Comparison of ENCODE assay signal across 18 cellular contexts in the genomic region with DNA sequence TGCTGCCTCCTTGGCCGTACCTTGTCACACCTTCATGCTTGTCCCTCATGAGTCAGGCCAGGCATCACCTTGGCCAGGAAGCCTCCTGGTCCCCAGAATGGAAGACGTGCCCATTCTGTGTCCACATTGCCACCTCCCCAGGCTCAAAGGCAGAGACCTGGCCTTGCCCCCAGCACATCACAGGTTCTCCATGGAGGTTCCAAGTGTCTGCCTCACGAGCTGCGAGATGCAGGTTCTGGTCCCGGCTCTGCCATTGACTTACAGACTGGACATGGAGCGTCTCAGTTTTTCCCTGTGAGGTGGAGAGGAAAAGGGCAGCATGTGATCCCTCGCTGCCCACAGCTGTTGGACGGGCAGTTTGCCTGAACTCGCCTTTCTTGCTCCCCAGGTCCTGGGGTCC. TPM values are rescaled to one million over a fixed set of nuclear protein-coding genes. Genes with fewer than 3 reads are reported as not detected.
DNase-seq lines count a peak whose midpoint lies in the region; ATAC-seq, FAIRE-seq and TF ChIP-seq lines count a peak whose summit lies in the region.
"Had no signal": no experiment of that assay in that cellular context is flagged by ENCODE, and none has a peak within 500 bp of the region (broad histone marks: within the 10 kb centered on the region; RNA-seq: fewer than 3 reads in every experiment).

No MANE protein-coding gene starts in this region.

- intact Hi-C loops in GM12878 (cut with micrococcal nuclease; ENCODE audit: unreplicated experiment) (loop anchor here (1.0 to 5.0 kb wide), 4 partner anchors 46 to 538 kb away; no protein-coding TSS in a partner anchor), HepG2 (cut with micrococcal nuclease; ENCODE audit: unreplicated experiment) (loop anchor here (1.0 kb wide), 1 partner anchor 169 kb away; no protein-coding TSS in a partner anchor), ascending aorta (cut with DNase I) (loop anchor here (1.0 kb wide), 1 partner anchor 173 kb away; no protein-coding TSS in a partner anchor)

- in situ Hi-C loops in GM12878 (cut with MboI) (loop anchor here (5.0 to 25.0 kb wide), 4 partner anchors 52 to 528 kb away; no protein-coding TSS in a partner anchor), HepG2 (cut with HindIII; ENCODE audit: extremely low pct_ligation_motif_present, low pct_unique_long_range_greater_than_20kb) (loop anchor here (5.0 kb wide), 3 partner anchors 68 to 538 kb away; partner anchors contain the start of gene CEBPA)

- peaks cover 2% of the 10 kb centered on the region; the same call in 1 of the 2 replicates for H3K4me1 ChIP-seq in HEK293 (ENCODE audit: control insufficient read depth, insufficient read depth, low read length)
- H3K4me1 ChIP-seq in GM12878 (ENCODE audit: control insufficient read depth, insufficient read depth, low read length): peaks cover 11% of the 10 kb centered on the region
- H3K4me1 ChIP-seq in HepG2 (ENCODE audit: insufficient read depth, low read length): peaks cover 41% of the 10 kb centered on the region
- H3K4me1 ChIP-seq in ascending aorta: no peaks in the 10 kb centered on the region

- TF ChIP-seq POLR2A in GM12878 (IDR thresholded peaks at IDR 0.05; ENCODE audit: low read depth, low read length) (no peak), HepG2 (IDR thresholded peaks at IDR 0.05; ENCODE audit: insufficient read depth in 1 of 2, low read depth in 2 of 2, low read length in 2 of 2) (no peak)

- SMC1A ChIA-PET in GM12878 (lab: Charles Lee; ENCODE audit: uncharacterized antibody, unreplicated experiment): interaction anchor here (1.0 to 1.8 kb wide), 3 partner anchors 9 to 172 kb away, joined by 3 to 8 read pairs (median 4); partner anchors contain the start of gene SLC7A10

- RAD21 ChIA-PET in GM12878 (lab: Charles Lee; ENCODE audit: unreplicated experiment): interaction anchor here (1.0 to 2.0 kb wide), 4 partner anchors 9 to 172 kb away, joined by 3 to 8 read pairs (median 4); no protein-coding TSS in a partner anchor

- no peaks in the 10 kb centered on the region for H3K79me2 ChIP-seq in GM12878 (ENCODE audit: control insufficient read depth, insufficient read depth, low read length)
- H3K79me2 ChIP-seq in HepG2 (ENCODE audit: insufficient read depth, low read length): no peaks in the 10 kb centered on the region

- POLR2A ChIA-PET in HEK293 (lab: Yijun Ruan, JAX): interaction anchor here (0.7 to 1.4 kb wide), 3 partner anchors 68 to 139 kb away, joined by 3 read pairs; partner anchors contain the start of gene CEBPA
- POLR2A ChIA-PET in GM12878 (lab: Charles Lee): no interaction called here
- POLR2A ChIA-PET in HepG2 (lab: Yijun Ruan, JAX): interaction anchor here (0.9 to 1.3 kb wide), 5 partner anchors 14 to 172 kb away, joined by 4 to 6 read pairs (median 5); partner anchors contain the start of gene CEBPA

- H4K20me1 ChIP-seq in GM12878 (ENCODE audit: control insufficient read depth, insufficient read depth) (no peaks in the 10 kb centered on the region), HepG2 (ENCODE audit: insufficient read depth, low read length) (no peaks in the 10 kb centered on the region)
- H4K20me1 ChIP-seq: BLaER1 had no signal

- no peak overlapping the region for H3K9ac ChIP-seq in GM12878 (ENCODE audit: control insufficient read depth, insufficient read depth, low read length)
- no peak overlapping the region for H3K9ac ChIP-seq in HepG2 (ENCODE audit: insufficient read depth, low read depth, low read length)
- H3K9ac ChIP-seq: BLaER1 had no signal

- H3K4me3 ChIP-seq in GM12865 (ENCODE audit: low read depth, low read length) (no peak overlapping the region), HEK293 (ENCODE audit: low read depth, low read length) (no peak overlapping the region), GM12878 (no peak overlapping the region), HepG2 (replicated peaks in 1 of 3; ENCODE audit: insufficient read depth in 1 of 3, low read depth in 2 of 3, low read length in 3 of 3) (0 out of 6 replicates have a peak overlapping the region, but pooled peaks of 1 of the 3 experiments have one; percentile 53), ascending aorta (no peak overlapping the region)
- H3K4me3 ChIP-seq: BLaER1, PC-9 had no signal

- no peak for TF ChIP-seq EP300 in GM12878 (IDR thresholded peaks at IDR 0.05; ENCODE audit: borderline replicate concordance in 1 of 2, control insufficient read depth in 1 of 2, low read depth in 2 of 2, low read length in 2 of 2)
- no peak for TF ChIP-seq EP300 in HepG2 (IDR thresholded peaks at IDR 0.05; ENCODE audit: low read depth in 2 of 2, low read length in 2 of 2)
- no peak for TF ChIP-seq EP300 in HepG2 (CRISPR knock-in tag; IDR thresholded peaks at IDR 0.05; ENCODE audit: borderline replicate concordance)

- WGBS in GM12878 (ENCODE audit: insufficient coverage, insufficient replicate concordance, low lambda C conversion rate, missing lambda C conversion rate): 25% methylated on average over 9 of the region's 9 CpGs
- 19% methylated on average over 6 of the region's 9 CpGs for WGBS in HepG2 (ENCODE audit: low lambda C conversion rate)

- BruUV-seq in GM12878 (replicated peaks; lab: Mats Ljungman, UMichigan) (no TSS peak), HepG2 (replicated peaks; lab: Mats Ljungman, UMichigan) (no TSS peak)

- H2AFZ ChIP-seq in GM12878 (ENCODE audit: control insufficient read depth, low read depth, low read length): no peak overlapping the region
- H2AFZ ChIP-seq in HepG2 (ENCODE audit: low read length): no peak overlapping the region
- H2AFZ ChIP-seq: PC-9 had no signal

- DNase-seq in GM12865 (ENCODE audit: low read depth) (no peak), GM12878 (ENCODE audit: low read depth, low spot score) (no peak), HepG2 (ENCODE audit: low spot score) (no peak), glomerular visceral epithelial cell (ENCODE audit: extremely low spot score) (no peak), ascending aorta (ENCODE audit: low spot score in 2 of 2) (no peak)
- DNase-seq: NCI-H1436 treated with DMSO at 0.1 percent for 48 hours had no signal

- H3K36me3 ChIP-seq in HEK293 (ENCODE audit: control insufficient read depth in 2 of 2, insufficient read depth in 1 of 2, low read length in 2 of 2) (no peaks in the 10 kb centered on the region), GM12878 (ENCODE audit: control insufficient read depth in 2 of 2, insufficient read depth in 2 of 2, low read length in 1 of 2) (no peaks in the 10 kb centered on the region), HepG2 (replicated peaks in 1 of 2; ENCODE audit: control insufficient read depth in 1 of 2, insufficient read depth in 2 of 2, low read length in 2 of 2) (no peaks in the 10 kb centered on the region), ascending aorta (no peaks in the 10 kb centered on the region)
- H3K36me3 ChIP-seq: BLaER1 had no signal

- H3K4me2 ChIP-seq in GM12878 (ENCODE audit: control insufficient read depth, insufficient read depth) (0 out of 2 replicates have a peak overlapping the region, but pooled peaks have one; percentile 85), HepG2 (ENCODE audit: low read depth, low read length) (no peak overlapping the region)
- H3K4me2 ChIP-seq: BLaER1 had no signal

- CTCF ChIA-PET in HEK293 (lab: Yijun Ruan, JAX): interaction anchor here (0.6 to 11.2 kb wide), 45 partner anchors 9 to 536 kb away, joined by 3 to 292 read pairs (median 6); partner anchors contain the start of gene SLC7A10
- CTCF ChIA-PET in GM12878 (lab: Yijun Ruan, JAX): interaction anchor here (1.0 to 5.2 kb wide), 11 partner anchors 11 to 174 kb away, joined by 3 to 46 read pairs (median 5); no protein-coding TSS in a partner anchor
- CTCF ChIA-PET in HepG2 (lab: Yijun Ruan, JAX; ENCODE audit: low intra/inter-chr PET ratio, low total read pairs): interaction anchor here (0.8 to 2.8 kb wide), 7 partner anchors 77 to 537 kb away, joined by 3 to 20 read pairs (median 4); no protein-coding TSS in a partner anchor

- TF ChIP-seq RAD21 in GM12878 (IDR thresholded peaks at IDR 0.05; ENCODE audit: insufficient read depth, low read depth, low read length) (no peak), HepG2 (CRISPR knock-in tag; IDR thresholded peaks at IDR 0.05) (no peak)

- H3K9me3 ChIP-seq in HEK293 (ENCODE audit: control insufficient read depth, insufficient read depth, low read depth, low read length) (peaks cover under 1% of the 10 kb centered on the region; the same call in 1 of the 2 replicates), GM12878 (replicated peaks; ENCODE audit: control insufficient read depth, insufficient read depth, low read length) (no peaks in the 10 kb centered on the region), HepG2 (ENCODE audit: low read length) (no peaks in the 10 kb centered on the region), ascending aorta (no peaks in the 10 kb centered on the region)
- H3K9me3 ChIP-seq: BLaER1 had no signal

- FAIRE-seq in GM12878 (lab: Jason Lieb, UNC): no peak
- FAIRE-seq in HepG2 (lab: Jason Lieb, UNC): no peak
- FAIRE-seq: A204.1, H54 had no signal

- no peak for ATAC-seq in GM12878
- ATAC-seq in HepG2: no peak
- ATAC-seq in GM21526 (IDR thresholded peaks at IDR 0.05; ENCODE audit: low FRiP score, unreplicated experiment): no peak
- no peak for ATAC-seq in GM19463 (IDR thresholded peaks at IDR 0.05; ENCODE audit: unreplicated experiment)

- H3K27ac ChIP-seq in HEK293 (ENCODE audit: extremely low read depth, low read depth, low read length) (no peak overlapping the region), GM12878 (ENCODE audit: control insufficient read depth, insufficient read depth) (no peak overlapping the region), HepG2 (ENCODE audit: extremely low read length, insufficient read depth, low read length) (no peak overlapping the region), ascending aorta (no peak overlapping the region)
- H3K27ac ChIP-seq: BLaER1, PC-9 had no signal

- TF ChIP-seq CTCF in GM12865 (IDR thresholded peaks at IDR 0.05; ENCODE audit: insufficient read depth, low read depth, low read length, missing control alignments) (peak; percentile 1), HEK293 (tag by site-specific recombination; IDR thresholded peaks at IDR 0.05) (no peak), GM12878 (IDR thresholded peaks at IDR 0.05 in 2 of 3, conservative IDR thresholded peaks at IDR 0.05 in 1 of 3; ENCODE audit: control insufficient read depth in 2 of 3, extremely low read depth in 1 of 3, insufficient read depth in 1 of 3, low read depth in 3 of 3, low read length in 3 of 3) (no peak), HepG2 (CRISPR knock-in tag; IDR thresholded peaks at IDR 0.05) (no peak), ascending aorta (IDR thresholded peaks at IDR 0.05) (no peak)

- H3K27me3 ChIP-seq in GM12878 (replicated peaks in 1 of 2; ENCODE audit: control insufficient read depth in 2 of 2, insufficient read depth in 2 of 2, low read length in 1 of 2) (peaks cover 0 to 3% of the 10 kb centered on the region in 2 experiments; a peak in 1 of 4 replicates), HepG2 (ENCODE audit: control insufficient read depth in 1 of 2, insufficient read depth in 2 of 2, low read length in 2 of 2) (peaks cover 2 to 6% of the 10 kb centered on the region in 2 experiments; a peak in 1 of 5 replicates), ascending aorta (no peaks in the 10 kb centered on the region)
- H3K27me3 ChIP-seq: BLaER1 had no signal

RNA-seq across cellular contexts. Expression of gene SLC7A10, which starts 9.1 kb away (rescaled TPM):
- total RNA-seq in GM12878 (2013; cell fraction: nucleolus; rRNA removed): not detected in 2 replicates
- total RNA-seq in GM12878 (2014; rRNA removed): not detected in 2 replicates
- not detected in 2 replicates for total RNA-seq in GM12878 (2014; rRNA removed; fragmentation: Illumina TruSeq; extraction: Trizol)
- total RNA-seq in GM12878 (2021): not detected in 2 replicates
- polyA plus RNA-seq in GM12878 (2011; ENCODE audit: low read depth): not detected
- not detected in 2 replicates for polyA plus RNA-seq in GM12878 (2011; rRNA removed)
- polyA plus RNA-seq in GM12878 (2011; cell fraction: cytosol; rRNA removed): not detected in 2 replicates
- polyA plus RNA-seq in GM12878 (2011; cell fraction: nucleus; rRNA removed): not detected in 2 replicates
- polyA plus RNA-seq in GM12878 (2012): not detected in 2 replicates
- not detected in 2 replicates for polyA plus RNA-seq in GM12878 (2014; fragmentation: Illumina TruSeq; extraction: Trizol)
- polyA plus RNA-seq in GM12878 (2014; fragmentation: Nextera tagmentation; extraction: Ambion mirVana): not detected
- not detected in 2 replicates for polyA plus RNA-seq in GM12878 (2014; rRNA removed)
- polyA plus RNA-seq in GM12878 (2016; fragmentation: Nextera tagmentation; extraction: Ambion mirVana): not detected
- not detected in 2 replicates for polyA minus RNA-seq in GM12878 (2011; rRNA and poly(A)+ RNA removed)
- polyA minus RNA-seq in GM12878 (2011; cell fraction: cytosol; rRNA and poly(A)+ RNA removed): not detected in 2 replicates
- not detected in 2 replicates for polyA minus RNA-seq in GM12878 (2011; cell fraction: nucleus; rRNA and poly(A)+ RNA removed)
- total RNA-seq in HepG2 (2016; rRNA removed; fragmentation: Illumina TruSeq; extraction: Trizol): 0.41 and 2.2 TPM in 2 replicates
- total RNA-seq in HepG2 (2016; cell fraction: cytosol; rRNA removed; fragmentation: Illumina TruSeq; extraction: Trizol; ENCODE audit: low read depth): 2.6 and 2.7 TPM in 2 replicates
- total RNA-seq in HepG2 (2016; cell fraction: insoluble cytoplasmic fraction; rRNA removed; fragmentation: Illumina TruSeq; extraction: Trizol): 0.51 and 1.7 TPM in 2 replicates
- 1.5 and 1.7 TPM in 2 replicates for total RNA-seq in HepG2 (2016; cell fraction: membrane; rRNA removed; fragmentation: Illumina TruSeq; extraction: Trizol)
- 1.7 and 2.4 TPM in 2 replicates for total RNA-seq in HepG2 (2016; cell fraction: nucleus; rRNA removed; fragmentation: Illumina TruSeq; extraction: Trizol)
- 1.1 TPM in 2 replicates for polyA plus RNA-seq in HepG2 (2011; rRNA removed)
- polyA plus RNA-seq in HepG2 (2011; cell fraction: cytosol; rRNA removed): 0.85 and 1.0 TPM in 2 replicates
- 4.6 and 6.0 TPM in 2 replicates for polyA plus RNA-seq in HepG2 (2011; cell fraction: nucleus; rRNA removed)
- polyA plus RNA-seq in HepG2 (2012): 0.63 and 0.66 TPM in 2 replicates
- polyA plus RNA-seq in HepG2 (2016; cell fraction: cytosol; fragmentation: Illumina TruSeq; extraction: Trizol; ENCODE audit: low read depth): 2.1 and 2.7 TPM in 2 replicates
- polyA plus RNA-seq in HepG2 (2016; cell fraction: insoluble cytoplasmic fraction; fragmentation: Illumina TruSeq; extraction: Trizol; ENCODE audit: low read depth): 1.1 and 1.2 TPM in 2 replicates
- polyA plus RNA-seq in HepG2 (2016; cell fraction: membrane; fragmentation: Illumina TruSeq; extraction: Trizol; ENCODE audit: low read depth): 2.4 and 2.6 TPM in 2 replicates
- 5.9 and 6.0 TPM in 2 replicates for polyA plus RNA-seq in HepG2 (2016; cell fraction: nucleus; fragmentation: Illumina TruSeq; extraction: Trizol; ENCODE audit: insufficient read depth, low read depth)
- 1.7 TPM in 1 of 2 replicates, not detected in the other for polyA minus RNA-seq in HepG2 (2011; rRNA and poly(A)+ RNA removed; ENCODE audit: low replicate concordance)
- polyA minus RNA-seq in HepG2 (2011; cell fraction: cytosol; rRNA and poly(A)+ RNA removed): 0.35 and 0.40 TPM in 2 replicates
- polyA minus RNA-seq in HepG2 (2011; cell fraction: nucleus; rRNA and poly(A)+ RNA removed): 0.62 and 0.64 TPM in 2 replicates
- total RNA-seq in ascending aorta: not detected
- total RNA-seq: CD4-positive, CD25-positive, alpha-beta regulatory T cell; LHCN-M2; MCF 10A; PC-9; SK-MEL-5 had no signal
- polyA plus RNA-seq: AG04450 had no signal

RNA-seq across cellular contexts. Expression of gene LRP3, which starts 40.6 kb away (rescaled TPM):
- 4.7 and 6.0 TPM in 2 replicates for total RNA-seq in GM12878 (2013; cell fraction: nucleolus; rRNA removed)
- 2.3 and 3.0 TPM in 2 replicates for total RNA-seq in GM12878 (2014; rRNA removed)
- total RNA-seq in GM12878 (2014; rRNA removed; fragmentation: Illumina TruSeq; extraction: Trizol): 0.55 and 0.81 TPM in 2 replicates
- total RNA-seq in GM12878 (2021): 2.8 and 3.2 TPM in 2 replicates
- not detected for polyA plus RNA-seq in GM12878 (2011; ENCODE audit: low read depth)
- 0.13 and 0.48 TPM in 2 replicates for polyA plus RNA-seq in GM12878 (2011; rRNA removed)
- 0.70 and 1.7 TPM in 2 replicates for polyA plus RNA-seq in GM12878 (2011; cell fraction: cytosol; rRNA removed)
- polyA plus RNA-seq in GM12878 (2011; cell fraction: nucleus; rRNA removed): 4.4 and 6.1 TPM in 2 replicates
- 0.06 and 0.08 TPM in 2 replicates for polyA plus RNA-seq in GM12878 (2012)
- 0.31 TPM in 1 of 2 replicates, not detected in the other for polyA plus RNA-seq in GM12878 (2014; fragmentation: Illumina TruSeq; extraction: Trizol)
- polyA plus RNA-seq in GM12878 (2014; fragmentation: Nextera tagmentation; extraction: Ambion mirVana): not detected
- polyA plus RNA-seq in GM12878 (2014; rRNA removed): 2.9 and 4.2 TPM in 2 replicates
- polyA plus RNA-seq in GM12878 (2016; fragmentation: Nextera tagmentation; extraction: Ambion mirVana): under 1 TPM; 0.12 to 0.26 TPM
- 0.37 and 0.77 TPM in 2 replicates for polyA minus RNA-seq in GM12878 (2011; rRNA and poly(A)+ RNA removed)
- 1.9 and 2.9 TPM in 2 replicates for polyA minus RNA-seq in GM12878 (2011; cell fraction: cytosol; rRNA and poly(A)+ RNA removed)
- polyA minus RNA-seq in GM12878 (2011; cell fraction: nucleus; rRNA and poly(A)+ RNA removed): 0.36 and 1.4 TPM in 2 replicates
- 45.1 and 51.6 TPM in 2 replicates for total RNA-seq in HepG2 (2016; rRNA removed; fragmentation: Illumina TruSeq; extraction: Trizol)
- total RNA-seq in HepG2 (2016; cell fraction: cytosol; rRNA removed; fragmentation: Illumina TruSeq; extraction: Trizol; ENCODE audit: low read depth): 34.5 and 35.4 TPM in 2 replicates
- total RNA-seq in HepG2 (2016; cell fraction: insoluble cytoplasmic fraction; rRNA removed; fragmentation: Illumina TruSeq; extraction: Trizol): 39.3 and 56.4 TPM in 2 replicates
- total RNA-seq in HepG2 (2016; cell fraction: membrane; rRNA removed; fragmentation: Illumina TruSeq; extraction: Trizol): 85.6 and 91.5 TPM in 2 replicates
- total RNA-seq in HepG2 (2016; cell fraction: nucleus; rRNA removed; fragmentation: Illumina TruSeq; extraction: Trizol): 24.3 and 30.9 TPM in 2 replicates
- 17.6 and 30.3 TPM in 2 replicates for polyA plus RNA-seq in HepG2 (2011; rRNA removed)
- 9.6 and 22.4 TPM in 2 replicates for polyA plus RNA-seq in HepG2 (2011; cell fraction: cytosol; rRNA removed)
- 49.0 and 59.4 TPM in 2 replicates for polyA plus RNA-seq in HepG2 (2011; cell fraction: nucleus; rRNA removed)
- 12.5 and 18.3 TPM in 2 replicates for polyA plus RNA-seq in HepG2 (2012)
- 46.7 and 50.1 TPM in 2 replicates for polyA plus RNA-seq in HepG2 (2016; cell fraction: cytosol; fragmentation: Illumina TruSeq; extraction: Trizol; ENCODE audit: low read depth)
- polyA plus RNA-seq in HepG2 (2016; cell fraction: insoluble cytoplasmic fraction; fragmentation: Illumina TruSeq; extraction: Trizol; ENCODE audit: low read depth): 41.6 and 54.2 TPM in 2 replicates
- polyA plus RNA-seq in HepG2 (2016; cell fraction: membrane; fragmentation: Illumina TruSeq; extraction: Trizol; ENCODE audit: low read depth): 92.1 and 104 TPM in 2 replicates
- 70.1 and 70.6 TPM in 2 replicates for polyA plus RNA-seq in HepG2 (2016; cell fraction: nucleus; fragmentation: Illumina TruSeq; extraction: Trizol; ENCODE audit: insufficient read depth, low read depth)
- polyA minus RNA-seq in HepG2 (2011; rRNA and poly(A)+ RNA removed; ENCODE audit: low replicate concordance): 11.9 and 50.0 TPM in 2 replicates
- 9.7 and 13.5 TPM in 2 replicates for polyA minus RNA-seq in HepG2 (2011; cell fraction: cytosol; rRNA and poly(A)+ RNA removed)
- 10.3 TPM in 2 replicates for polyA minus RNA-seq in HepG2 (2011; cell fraction: nucleus; rRNA and poly(A)+ RNA removed)
- 28.8 TPM for total RNA-seq in ascending aorta
- total RNA-seq: CD4-positive, CD25-positive, alpha-beta regulatory T cell had no signal
- polyA plus RNA-seq: CD4-positive, CD25-positive, alpha-beta regulatory T cell had no signal
